ENCODE assay signal across 8 cellular contexts in the genomic region with DNA sequence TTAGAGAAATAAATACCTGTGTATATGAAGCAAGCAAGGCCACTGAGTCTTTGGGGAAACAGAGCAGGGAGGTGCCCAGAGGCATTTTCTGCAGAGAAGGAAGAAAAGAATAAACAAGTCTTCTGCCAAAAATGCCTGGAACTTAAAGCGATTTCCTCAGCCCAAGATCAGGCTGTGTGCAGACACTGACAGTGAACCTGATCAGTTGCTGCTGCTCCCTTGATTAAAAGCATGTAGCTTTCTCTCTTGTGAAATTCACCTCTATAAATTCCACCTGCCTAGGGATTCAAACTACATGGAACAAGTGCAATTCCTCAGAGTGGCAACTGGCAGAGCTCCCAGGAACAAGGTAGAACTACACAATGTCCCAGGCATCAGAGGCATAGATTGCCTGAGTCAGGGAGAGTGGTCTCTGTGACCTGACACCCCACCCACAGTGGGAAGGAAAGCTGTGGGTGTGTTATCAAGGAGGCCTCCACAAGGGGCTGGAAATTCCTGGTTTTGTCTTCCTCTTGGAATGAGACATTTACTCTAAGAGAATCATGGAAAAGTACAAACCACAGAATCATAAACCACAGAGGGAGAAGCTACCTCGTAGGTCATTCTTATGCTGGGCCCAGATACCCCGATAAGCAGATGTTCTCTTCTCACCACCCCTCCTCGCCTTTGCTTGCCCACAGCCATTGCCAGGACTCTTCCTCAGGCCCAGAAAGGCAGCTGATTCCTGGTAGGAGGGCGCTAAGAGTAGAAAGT. TPM values are rescaled to one million over a fixed set of nuclear protein-coding genes. Genes with fewer than 3 reads are reported as not detected.
DNase-seq lines count a peak whose midpoint lies in the region; ATAC-seq and TF ChIP-seq lines count a peak whose summit lies in the region.

No MANE protein-coding gene starts in this region.

- H3K9me3 ChIP-seq in RWPE2 (ENCODE audit: severe bottlenecking) (no peaks in the 10 kb centered on the region), esophagus squamous epithelium (peaks cover 0 to 5% (median 0%) of the 10 kb centered on the region in 3 donors), parathyroid adenoma (ENCODE audit: control insufficient read depth, low read length) (no peaks in the 10 kb centered on the region), BE2C (no peaks in the 10 kb centered on the region)

- no peak overlapping the region for H3K4me2 ChIP-seq in parathyroid adenoma (ENCODE audit: low read length)

- H3K27me3 ChIP-seq in RWPE2 (ENCODE audit: insufficient read depth, poor library complexity, severe bottlenecking) (no peaks in the 10 kb centered on the region), esophagus squamous epithelium (peaks cover 0 to 37% (median 0%) of the 10 kb centered on the region in 4 donors), parathyroid adenoma (ENCODE audit: control insufficient read depth, insufficient read depth, low read length) (no peaks in the 10 kb centered on the region), BE2C (no peaks in the 10 kb centered on the region)

- H3K4me3 ChIP-seq in RWPE2 (ENCODE audit: severe bottlenecking) = no peak overlapping the region
- H3K4me3 ChIP-seq in esophagus squamous epithelium = no peak overlapping the region
- no peak overlapping the region for H3K4me3 ChIP-seq in parathyroid adenoma (ENCODE audit: low read depth, low read length)
- no peak overlapping the region for H3K4me3 ChIP-seq in BE2C (ENCODE audit: low read depth, low read length)

- peak; percentile 32 for DNase-seq in CMK (ENCODE audit: low read depth)
- DNase-seq in RWPE2 (ENCODE audit: low spot score) = peak; percentile 74
- no peak for DNase-seq in esophagus squamous epithelium (lab: John Stamatoyannopoulos, UW)
- DNase-seq in CD1c-positive myeloid dendritic cell (ENCODE audit: extremely low spot score) = no peak
- DNase-seq in BE2C = no peak
- no peak for DNase-seq in stimulated activated CD4-positive, alpha-beta T cell treated with anti-CD3 and anti-CD28 coated beads, Interleukin-1b, Interleukin-23, amount 100 ng/mL, for 48 hours

- peak; percentile 37 for ATAC-seq in RWPE2 (ENCODE audit: low read depth)
- no peak for ATAC-seq in HG03175 (IDR thresholded peaks at IDR 0.05; ENCODE audit: unreplicated experiment)

- H3K79me2 ChIP-seq in parathyroid adenoma = no peaks in the 10 kb centered on the region

- H2AFZ ChIP-seq in parathyroid adenoma = peak overlapping the region; percentile 80

- H3K27ac ChIP-seq in RWPE2 (ENCODE audit: poor library complexity, severe bottlenecking) (peak overlapping the region; percentile 99), esophagus squamous epithelium (peak overlapping the region; percentile 75 to 96 (median 84)), parathyroid adenoma (peak overlapping the region; percentile 94)

- H3K4me1 ChIP-seq in RWPE2 (ENCODE audit: insufficient read depth, poor library complexity, severe bottlenecking) (peaks cover 48% of the 10 kb centered on the region), esophagus squamous epithelium (peaks cover 0 to 48% (median 23%) of the 10 kb centered on the region in 3 donors), parathyroid adenoma (peaks cover 33% of the 10 kb centered on the region), BE2C (peaks cover 7% of the 10 kb centered on the region; the same call in 1 of the 2 replicates)

- WGBS in esophagus squamous epithelium, 2 donors = 58 to 60% methylated on average over 5 of the region's 5 CpGs

- H3K36me3 ChIP-seq in RWPE2 (ENCODE audit: low read depth) = peaks cover 10% of the 10 kb centered on the region
- H3K36me3 ChIP-seq in esophagus squamous epithelium = no peaks in the 10 kb centered on the region
- no peaks in the 10 kb centered on the region for H3K36me3 ChIP-seq in parathyroid adenoma (ENCODE audit: control insufficient read depth, insufficient read depth, low read length)
- H3K36me3 ChIP-seq in BE2C = no peaks in the 10 kb centered on the region

- no peak for TF ChIP-seq POLR2A in esophagus squamous epithelium (IDR thresholded peaks at IDR 0.05)

- no peak for TF ChIP-seq CTCF in RWPE2 (IDR thresholded peaks at IDR 0.05; ENCODE audit: poor library complexity, severe bottlenecking)
- no peak for TF ChIP-seq CTCF in esophagus squamous epithelium (IDR thresholded peaks at IDR 0.05)
- TF ChIP-seq CTCF in parathyroid adenoma (IDR thresholded peaks at IDR 0.05) = no peak
- no peak for TF ChIP-seq CTCF in BE2C (IDR thresholded peaks at IDR 0.05; ENCODE audit: low read depth, low read length)

- intact Hi-C loops in esophagus squamous epithelium (cut with DNase I) = no loop called here

- no peak overlapping the region for H3K9ac ChIP-seq in parathyroid adenoma

RNA-seq across cellular contexts. Expression of gene ZBTB38, which starts 1.8 kb away (rescaled TPM):
- total RNA-seq in esophagus squamous epithelium = 10 to 100 TPM; 15.6 to 54.4 (median 33.1) TPM
- 45.6 TPM for polyA plus RNA-seq in BE2C (2012; ENCODE audit: insufficient read depth, insufficient read length, low read depth)

Comparison
In these comparisons a context has a peak if more than half of its experiments do, and no peak if none do; other contexts are left out.
1. DNase-seq: peak in CMK (single experiment) and RWPE2 (single experiment); none in esophagus squamous epithelium (single experiment), CD1c-positive myeloid dendritic cell (single experiment), BE2C (single experiment) and stimulated activated CD4-positive, alpha-beta T cell treated with anti-CD3 and anti-CD28 coated beads, Interleukin-1b, Interleukin-23, amount 100 ng/mL, for 48 hours (single experiment).
2. Peak in every context shown above with its lines, with median percentiles within 50 percentile points of each other: H3K27ac ChIP-seq.